ENCODE assay signal across 1 cellular context in the genomic region with DNA sequence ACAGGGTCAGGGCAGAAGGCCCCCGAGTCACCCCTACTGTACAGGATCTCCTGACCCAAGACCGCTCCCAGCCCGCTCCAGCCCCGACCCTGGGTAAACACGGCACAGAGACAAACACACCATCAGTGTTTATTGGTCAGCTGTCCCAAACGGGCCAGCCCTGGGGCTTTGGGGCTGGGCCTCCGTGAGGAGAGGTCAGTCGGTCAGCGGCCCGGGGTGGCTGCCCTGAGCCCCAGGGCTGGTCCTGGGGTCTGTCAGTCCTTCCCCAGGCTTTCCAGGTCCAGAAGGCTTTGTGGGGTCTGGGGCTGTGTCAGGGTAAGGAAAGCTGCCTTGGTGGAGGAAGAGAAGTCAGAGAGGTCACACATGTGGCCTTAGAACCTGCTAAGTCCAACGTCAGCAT.
TF ChIP-seq lines count a peak whose summit lies in the region.

No MANE protein-coding gene starts in this region.

TF ChIP-seq in K562, 482 proteins besides CTCF, POLR2A, EP300 and RAD21:
- TF ChIP-seq NCOA6 (IDR thresholded peaks at IDR 0.05) (no peak), POLR2G (IDR thresholded peaks at IDR 0.05; ENCODE audit: low read depth, low read length) (peak; percentile 38; the same call in 1 of the 2 replicates), RBFOX2 (IDR thresholded peaks at IDR 0.05; ENCODE audit: low read depth, low read length) (peak; percentile 53), MED1 (CRISPR knock-in tag; IDR thresholded peaks at IDR 0.05; ENCODE audit: borderline replicate concordance) (no peak), TCF3 (CRISPR knock-in tag; IDR thresholded peaks at IDR 0.05) (no peak), ZBTB7A (IDR thresholded peaks at IDR 0.05; ENCODE audit: borderline replicate concordance, control insufficient read depth, low read depth, low read length) (peak; percentile 13; the same call in 1 of the 2 replicates), TAF7 (tag; IDR thresholded peaks at IDR 0.05) (no peak), ZNF24 (IDR thresholded peaks at IDR 0.05) (no peak), ZNF217 (CRISPR knock-in tag; IDR thresholded peaks at IDR 0.05) (no peak), E2F3 (CRISPR knock-in tag; IDR thresholded peaks at IDR 0.05) (no peak), MTA1 (IDR thresholded peaks at IDR 0.05; ENCODE audit: borderline replicate concordance) (no peak), ZNF644 (tag; IDR thresholded peaks at IDR 0.05; ENCODE audit: low read depth) (no peak), ZNF212 (CRISPR knock-in tag; IDR thresholded peaks at IDR 0.05) (no peak), MXI1 (IDR thresholded peaks at IDR 0.05; ENCODE audit: low read depth, low read length) (no peak), MAZ (CRISPR knock-in tag; conservative IDR thresholded peaks at IDR 0.05 in 1 of 2, IDR thresholded peaks at IDR 0.05 in 1 of 2) (no peak), RBM15 (IDR thresholded peaks at IDR 0.05; ENCODE audit: insufficient read depth, low read length) (no peak)
- TF ChIP-seq, protein P1, sequence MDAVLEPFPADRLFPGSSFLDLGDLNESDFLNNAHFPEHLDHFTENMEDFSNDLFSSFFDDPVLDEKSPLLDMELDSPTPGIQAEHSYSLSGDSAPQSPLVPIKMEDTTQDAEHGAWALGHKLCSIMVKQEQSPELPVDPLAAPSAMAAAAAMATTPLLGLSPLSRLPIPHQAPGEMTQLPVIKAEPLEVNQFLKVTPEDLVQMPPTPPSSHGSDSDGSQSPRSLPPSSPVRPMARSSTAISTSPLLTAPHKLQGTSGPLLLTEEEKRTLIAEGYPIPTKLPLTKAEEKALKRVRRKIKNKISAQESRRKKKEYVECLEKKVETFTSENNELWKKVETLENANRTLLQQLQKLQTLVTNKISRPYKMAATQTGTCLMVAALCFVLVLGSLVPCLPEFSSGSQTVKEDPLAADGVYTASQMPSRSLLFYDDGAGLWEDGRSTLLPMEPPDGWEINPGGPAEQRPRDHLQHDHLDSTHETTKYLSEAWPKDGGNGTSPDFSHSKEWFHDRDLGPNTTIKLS (IDR thresholded peaks at IDR 0.05; ENCODE audit: borderline replicate concordance, low read depth) = no peak
- TF ChIP-seq, protein P2, sequence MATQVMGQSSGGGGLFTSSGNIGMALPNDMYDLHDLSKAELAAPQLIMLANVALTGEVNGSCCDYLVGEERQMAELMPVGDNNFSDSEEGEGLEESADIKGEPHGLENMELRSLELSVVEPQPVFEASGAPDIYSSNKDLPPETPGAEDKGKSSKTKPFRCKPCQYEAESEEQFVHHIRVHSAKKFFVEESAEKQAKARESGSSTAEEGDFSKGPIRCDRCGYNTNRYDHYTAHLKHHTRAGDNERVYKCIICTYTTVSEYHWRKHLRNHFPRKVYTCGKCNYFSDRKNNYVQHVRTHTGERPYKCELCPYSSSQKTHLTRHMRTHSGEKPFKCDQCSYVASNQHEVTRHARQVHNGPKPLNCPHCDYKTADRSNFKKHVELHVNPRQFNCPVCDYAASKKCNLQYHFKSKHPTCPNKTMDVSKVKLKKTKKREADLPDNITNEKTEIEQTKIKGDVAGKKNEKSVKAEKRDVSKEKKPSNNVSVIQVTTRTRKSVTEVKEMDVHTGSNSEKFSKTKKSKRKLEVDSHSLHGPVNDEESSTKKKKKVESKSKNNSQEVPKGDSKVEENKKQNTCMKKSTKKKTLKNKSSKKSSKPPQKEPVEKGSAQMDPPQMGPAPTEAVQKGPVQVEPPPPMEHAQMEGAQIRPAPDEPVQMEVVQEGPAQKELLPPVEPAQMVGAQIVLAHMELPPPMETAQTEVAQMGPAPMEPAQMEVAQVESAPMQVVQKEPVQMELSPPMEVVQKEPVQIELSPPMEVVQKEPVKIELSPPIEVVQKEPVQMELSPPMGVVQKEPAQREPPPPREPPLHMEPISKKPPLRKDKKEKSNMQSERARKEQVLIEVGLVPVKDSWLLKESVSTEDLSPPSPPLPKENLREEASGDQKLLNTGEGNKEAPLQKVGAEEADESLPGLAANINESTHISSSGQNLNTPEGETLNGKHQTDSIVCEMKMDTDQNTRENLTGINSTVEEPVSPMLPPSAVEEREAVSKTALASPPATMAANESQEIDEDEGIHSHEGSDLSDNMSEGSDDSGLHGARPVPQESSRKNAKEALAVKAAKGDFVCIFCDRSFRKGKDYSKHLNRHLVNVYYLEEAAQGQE (CRISPR knock-in tag; IDR thresholded peaks at IDR 0.05; ENCODE audit: low read depth) = no peak
- TF ChIP-seq, protein P3, sequence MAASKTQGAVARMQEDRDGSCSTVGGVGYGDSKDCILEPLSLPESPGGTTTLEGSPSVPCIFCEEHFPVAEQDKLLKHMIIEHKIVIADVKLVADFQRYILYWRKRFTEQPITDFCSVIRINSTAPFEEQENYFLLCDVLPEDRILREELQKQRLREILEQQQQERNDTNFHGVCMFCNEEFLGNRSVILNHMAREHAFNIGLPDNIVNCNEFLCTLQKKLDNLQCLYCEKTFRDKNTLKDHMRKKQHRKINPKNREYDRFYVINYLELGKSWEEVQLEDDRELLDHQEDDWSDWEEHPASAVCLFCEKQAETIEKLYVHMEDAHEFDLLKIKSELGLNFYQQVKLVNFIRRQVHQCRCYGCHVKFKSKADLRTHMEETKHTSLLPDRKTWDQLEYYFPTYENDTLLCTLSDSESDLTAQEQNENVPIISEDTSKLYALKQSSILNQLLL (CRISPR knock-in tag; IDR thresholded peaks at IDR 0.05; ENCODE audit: borderline replicate concordance) = no peak
